In the genomic region with DNA sequence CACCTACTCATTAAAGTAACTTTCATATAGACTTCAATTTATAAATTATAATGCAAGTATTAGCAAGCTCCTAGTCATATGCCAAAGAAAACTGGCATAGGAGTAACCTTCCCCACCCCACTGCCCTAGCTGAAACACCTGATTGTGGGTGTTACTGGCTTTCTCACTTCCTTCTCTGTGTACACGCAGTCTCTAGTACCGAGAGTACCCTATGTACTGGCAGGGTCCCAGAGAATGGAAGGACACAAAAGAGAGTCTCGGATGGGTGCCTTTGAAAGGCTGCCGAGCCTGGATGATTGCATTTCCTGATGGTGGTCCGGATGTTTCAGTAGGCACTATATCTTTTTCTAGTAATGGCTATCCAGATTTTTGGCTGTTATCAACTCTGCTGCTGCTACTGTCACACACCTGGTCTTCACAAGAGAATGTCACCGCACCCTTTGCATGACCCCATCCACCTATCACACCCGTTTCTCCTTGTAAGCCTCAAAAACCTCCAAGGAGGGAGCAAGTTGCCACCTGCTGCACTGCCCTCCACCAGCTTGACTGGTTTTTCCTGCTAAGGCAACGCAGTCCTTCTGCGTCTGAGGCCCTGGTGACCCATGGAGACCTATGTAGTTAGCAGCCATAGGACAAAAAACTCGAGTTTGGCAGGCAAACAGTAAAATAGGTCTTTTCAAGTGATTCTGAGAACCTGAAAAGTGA, we compare ENCODE assay signal across 8 cellular contexts. TPM values are rescaled to one million over a fixed set of nuclear protein-coding genes. Genes with fewer than 3 reads are reported as not detected.
DNase-seq lines count a peak whose midpoint lies in the region; ATAC-seq and TF ChIP-seq lines count a peak whose summit lies in the region.

No MANE protein-coding gene starts in this region.

- WGBS in body of pancreas, 2 donors = 43 to 55% methylated on average over 10 of the region's 10 CpGs

- TF ChIP-seq CTCF in body of pancreas (IDR thresholded peaks at IDR 0.05) = no peak
- TF ChIP-seq CTCF in upper lobe of right lung (IDR thresholded peaks at IDR 0.05) = no peak

- DNase-seq in NCI-H2227 (lab: John Stamatoyannopoulos, UW; ENCODE audit: unreplicated experiment) (peak; percentile 1), NCI-H2227 treated with DMSO at 0.1 percent for 48 hours (lab: John Stamatoyannopoulos, UW) (no peak), body of pancreas (peak in 3 of 4 donors; percentile 16 to 43 (median 28)), upper lobe of right lung (no peak), T-helper 1 cell (no peak)
- DNase-seq in effector CD4-positive, alpha-beta T cell = no peak
- DNase-seq in activated CD4-positive, alpha-beta T cell treated with anti-CD3 and anti-CD28 coated beads, Interleukin-2, amount 50 U/mL, for 4 hours = no peak

- H3K4me3 ChIP-seq in body of pancreas (no peak overlapping the region), upper lobe of right lung (no peak overlapping the region)

- H3K27ac ChIP-seq in body of pancreas = peak overlapping the region in 3 of 4 donors; percentile 23 to 73 (median 48)
- H3K27ac ChIP-seq in upper lobe of right lung = peak overlapping the region; percentile 15

- H3K36me3 ChIP-seq in body of pancreas (replicated peaks in 1 of 2; ENCODE audit: insufficient read depth in 1 of 2, low read depth in 2 of 2) (no peaks in the 10 kb centered on the region), upper lobe of right lung (no peaks in the 10 kb centered on the region)

- H3K9me3 ChIP-seq in body of pancreas (no peaks in the 10 kb centered on the region), upper lobe of right lung (no peaks in the 10 kb centered on the region)

- H3K27me3 ChIP-seq in body of pancreas (no peaks in the 10 kb centered on the region), upper lobe of right lung (no peaks in the 10 kb centered on the region)

- TF ChIP-seq POLR2A in body of pancreas (IDR thresholded peaks at IDR 0.05) = no peak

- intact Hi-C loops in body of pancreas (cut with DNase I) (no loop called here), upper lobe of right lung (cut with DNase I) (no loop called here)

- ATAC-seq in HG03439 (IDR thresholded peaks at IDR 0.05; ENCODE audit: unreplicated experiment) (peak; percentile 82), body of pancreas (no peak), upper lobe of right lung (peak; percentile 63)

- peaks cover 43% of the 10 kb centered on the region for H3K4me1 ChIP-seq in body of pancreas
- peaks cover 26% of the 10 kb centered on the region for H3K4me1 ChIP-seq in upper lobe of right lung

RNA-seq across cellular contexts. Expression of a gene that starts 53.8 kb away (rescaled TPM):
- 10 to 100 TPM; 59.0 to 75.8 TPM for total RNA-seq in body of pancreas
- 84.6 TPM for total RNA-seq in upper lobe of right lung

Comparison
In these comparisons a context has a peak if more than half of its experiments do, and no peak if none do; other contexts are left out.
1. DNase-seq: peak in NCI-H2227 (single experiment) and body of pancreas (3 of 4); none in NCI-H2227 treated with DMSO at 0.1 percent for 48 hours (single experiment), upper lobe of right lung (single experiment), effector CD4-positive, alpha-beta T cell (single experiment), T-helper 1 cell (0 of 5) and activated CD4-positive, alpha-beta T cell treated with anti-CD3 and anti-CD28 coated beads, Interleukin-2, amount 50 U/mL, for 4 hours (0 of 2).